1 cellular context compared by ENCODE assay signal in genomic region chr2:37616674-37616999, GRCh38.
TF ChIP-seq lines count a peak whose summit lies in the region.

No MANE protein-coding gene starts in this region.

TF ChIP-seq in GM23338, 12 proteins besides CTCF, POLR2A, EP300 and RAD21 (continued from another document):
- TF ChIP-seq NANOG (IDR thresholded peaks at IDR 0.05; ENCODE audit: borderline replicate concordance) (no peak), POLR2AphosphoS5 (IDR thresholded peaks at IDR 0.05; ENCODE audit: low read depth) (no peak), EZH2phosphoT487 (IDR thresholded peaks at IDR 0.05; ENCODE audit: unreplicated experiment) (no peak), ZNF114 (CRISPR knock-in tag; IDR thresholded peaks at IDR 0.05) (no peak), REST (IDR thresholded peaks at IDR 0.05; ENCODE audit: unreplicated experiment) (no peak), STAT1 (IDR thresholded peaks at IDR 0.05; ENCODE audit: unreplicated experiment) (no peak)
TF ChIP-seq in GM23338: peak in this region for 0.
